ENCODE assay signal across 21 cellular contexts in the genomic region with DNA sequence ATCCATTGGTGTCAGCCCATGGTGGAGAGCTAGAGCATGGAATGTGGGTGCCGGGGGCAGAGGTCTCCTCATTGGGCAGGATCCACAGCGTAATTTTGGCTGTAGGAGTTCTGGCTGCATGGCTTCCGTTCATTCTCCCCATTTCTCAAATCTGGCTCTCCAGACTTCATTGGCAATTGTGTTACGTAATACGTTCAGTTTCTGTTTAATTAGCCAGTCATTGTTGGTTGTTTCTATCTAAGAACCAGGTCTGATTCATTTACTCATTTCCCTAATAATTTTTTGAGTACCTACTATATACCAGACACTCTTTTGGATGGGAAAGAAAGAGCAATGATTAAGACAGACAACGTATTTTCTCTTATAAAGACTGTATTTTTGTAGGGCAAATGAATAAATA.
DNase-seq lines count a peak whose midpoint lies in the region; ATAC-seq, FAIRE-seq and TF ChIP-seq lines count a peak whose summit lies in the region.
"Had no signal": no experiment of that assay in that cellular context is flagged by ENCODE, and none has a peak within 500 bp of the region (broad histone marks: within the 10 kb centered on the region; RNA-seq: fewer than 3 reads in every experiment).

No MANE protein-coding gene starts in this region.

- H3K27ac ChIP-seq in HepG2 (ENCODE audit: extremely low read length, insufficient read depth, low read length) = no peak overlapping the region
- no peak overlapping the region for H3K27ac ChIP-seq in right lobe of liver
- H3K27ac ChIP-seq in neural cell (ENCODE audit: low read length) = no peak overlapping the region
- H3K27ac ChIP-seq: 22Rv1; A549; BLaER1 treated with 17β-estradiol and CSF1 and Interleukin-3, amounts not matched to agents 10 nM and 100 nM; C4-2B had no signal

- TF ChIP-seq EP300 in HepG2 (IDR thresholded peaks at IDR 0.05; ENCODE audit: low read depth in 2 of 2, low read length in 2 of 2) (no peak), HepG2 (CRISPR knock-in tag; IDR thresholded peaks at IDR 0.05; ENCODE audit: borderline replicate concordance) (no peak), neural cell (conservative IDR thresholded peaks at IDR 0.05; ENCODE audit: poor library complexity, severe bottlenecking) (no peak)

- 19% methylated on average over 6 of the region's 6 CpGs for WGBS in HepG2 (ENCODE audit: low lambda C conversion rate)
- WGBS in right lobe of liver (ENCODE audit: insufficient coverage, low coverage, low lambda C conversion rate, missing lambda C conversion rate) = 43% methylated on average over 3 of the region's 6 CpGs

- H3K9ac ChIP-seq in HepG2 (ENCODE audit: insufficient read depth, low read depth, low read length) (no peak overlapping the region), neural cell (ENCODE audit: low read length) (peak overlapping the region; percentile 7)
- H3K9ac ChIP-seq: BLaER1 treated with 17β-estradiol and CSF1 and Interleukin-3, amounts not matched to agents 10 nM and 100 nM had no signal

- no peak for TF ChIP-seq POLR2A in HepG2 (IDR thresholded peaks at IDR 0.05; ENCODE audit: insufficient read depth in 1 of 2, low read depth in 2 of 2, low read length in 2 of 2)
- TF ChIP-seq POLR2A in right lobe of liver (IDR thresholded peaks at IDR 0.05) = no peak

- no peak for FAIRE-seq in HepG2 (lab: Jason Lieb, UNC)
- FAIRE-seq: A549, D721Med, G401.6, GM12891, GM19239 had no signal

- H3K4me2 ChIP-seq in HepG2 (ENCODE audit: low read depth, low read length) (no peak overlapping the region), neural cell (ENCODE audit: low read length) (no peak overlapping the region)
- H3K4me2 ChIP-seq: A549; BLaER1 treated with 17β-estradiol and CSF1 and Interleukin-3, amounts not matched to agents 10 nM and 100 nM had no signal

- H3K4me1 ChIP-seq in HepG2 (ENCODE audit: insufficient read depth, low read length) (no peaks in the 10 kb centered on the region), right lobe of liver (no peaks in the 10 kb centered on the region)
- H3K4me1 ChIP-seq: A549, Caco-2 had no signal

- no peaks in the 10 kb centered on the region for H3K9me2 ChIP-seq in neural cell (ENCODE audit: insufficient read depth, low read length)

- BruUV-seq in HepG2 (replicated peaks; lab: Mats Ljungman, UMichigan) = no TSS peak

- intact Hi-C loops in HepG2 (cut with micrococcal nuclease; ENCODE audit: unreplicated experiment) = no loop called here
- intact Hi-C loops in right lobe of liver (cut with DNase I) = no loop called here

- in situ Hi-C loops in HepG2 (cut with HindIII; ENCODE audit: extremely low pct_ligation_motif_present, low pct_unique_long_range_greater_than_20kb) = loop anchor here (25.0 kb wide), 1 partner anchor 812 kb away; no protein-coding TSS in a partner anchor

- H2AFZ ChIP-seq in HepG2 (ENCODE audit: low read length) (no peak overlapping the region), neural cell (ENCODE audit: low read depth, low read length) (no peak overlapping the region)

- POLR2A ChIA-PET in HepG2 (lab: Yijun Ruan, JAX) = no interaction called here

- H3K9me3 ChIP-seq in HepG2 (ENCODE audit: low read length) (no peaks in the 10 kb centered on the region), right lobe of liver (no peaks in the 10 kb centered on the region), neural cell (ENCODE audit: low read length) (no peaks in the 10 kb centered on the region)
- H3K9me3 ChIP-seq: A549; BLaER1 treated with 17β-estradiol and CSF1 and Interleukin-3, amounts not matched to agents 10 nM and 100 nM; Caco-2 had no signal

- ATAC-seq in HepG2 (no peak), right lobe of liver (no peak)
- ATAC-seq: A549; CD8-positive, alpha-beta T cell had no signal

- H3K36me3 ChIP-seq in HepG2 (replicated peaks in 1 of 2; ENCODE audit: control insufficient read depth in 1 of 2, insufficient read depth in 2 of 2, low read length in 2 of 2) (no peaks in the 10 kb centered on the region), right lobe of liver (no peaks in the 10 kb centered on the region), neural cell (ENCODE audit: insufficient read depth, low read length) (no peaks in the 10 kb centered on the region)
- H3K36me3 ChIP-seq: BLaER1 treated with 17β-estradiol and CSF1 and Interleukin-3, amounts not matched to agents 10 nM and 100 nM had no signal

- H4K20me1 ChIP-seq in HepG2 (ENCODE audit: insufficient read depth, low read length) (no peaks in the 10 kb centered on the region), neural cell (ENCODE audit: insufficient read depth) (no peaks in the 10 kb centered on the region)
- H4K20me1 ChIP-seq: BLaER1 treated with 17β-estradiol and CSF1 and Interleukin-3, amounts not matched to agents 10 nM and 100 nM had no signal

- no peak for DNase-seq in HepG2 (ENCODE audit: low spot score)
- no peak for DNase-seq in right lobe of liver
- DNase-seq in epithelial cell of esophagus (ENCODE audit: low read depth) = peak; percentile 13
- DNase-seq in NCI-H82 (lab: John Stamatoyannopoulos, UW) = no peak
- DNase-seq in stimulated activated CD4-positive, alpha-beta T cell treated with anti-CD3 and anti-CD28 coated beads, Interleukin-15, amount 100 ng/mL, for 24 hours = no peak
- DNase-seq: AML-193; Caco-2; Calu3; CD4-positive, alpha-beta T cell; CD8-positive, alpha-beta T cell; DMS79 treated with DMSO at 0.1 percent for 48 hours; GF-D8 had no signal

- H3K27me3 ChIP-seq in HepG2 (ENCODE audit: control insufficient read depth in 1 of 2, insufficient read depth in 2 of 2, low read length in 2 of 2) (no peaks in the 10 kb centered on the region), right lobe of liver (no peaks in the 10 kb centered on the region), neural cell (ENCODE audit: insufficient read depth, low read depth, low read length) (no peaks in the 10 kb centered on the region)
- H3K27me3 ChIP-seq: BLaER1 treated with 17β-estradiol and CSF1 and Interleukin-3, amounts not matched to agents 10 nM and 100 nM had no signal

- TF ChIP-seq RAD21 in HepG2 (CRISPR knock-in tag; IDR thresholded peaks at IDR 0.05) (no peak), neural cell (conservative IDR thresholded peaks at IDR 0.05) (no peak)

- H3K4me3 ChIP-seq in HepG2 (replicated peaks in 1 of 3; ENCODE audit: insufficient read depth in 1 of 3, low read depth in 2 of 3, low read length in 3 of 3) (no peak overlapping the region), right lobe of liver (no peak overlapping the region), epithelial cell of esophagus (ENCODE audit: low read length) (no peak overlapping the region), neural cell (ENCODE audit: low read length) (no peak overlapping the region)
- H3K4me3 ChIP-seq: A549; BLaER1 treated with 17β-estradiol and CSF1 and Interleukin-3, amounts not matched to agents 10 nM and 100 nM had no signal

- H3K79me2 ChIP-seq in HepG2 (ENCODE audit: insufficient read depth, low read length) (no peaks in the 10 kb centered on the region), neural cell (replicated peaks; ENCODE audit: insufficient read depth, low read length) (no peaks in the 10 kb centered on the region)

- no peaks in the 10 kb centered on the region for H3F3A ChIP-seq in neural cell (ENCODE audit: insufficient read depth, low read length, poor library complexity, severe bottlenecking)

- CTCF ChIA-PET in HepG2 (lab: Yijun Ruan, JAX; ENCODE audit: low intra/inter-chr PET ratio, low total read pairs) = no interaction called here

- TF ChIP-seq CTCF in HepG2 (CRISPR knock-in tag; IDR thresholded peaks at IDR 0.05) (no peak), right lobe of liver (IDR thresholded peaks at IDR 0.05) (no peak), epithelial cell of esophagus (IDR thresholded peaks at IDR 0.05; ENCODE audit: insufficient read depth, low read depth, low read length, missing control alignments) (no peak), neural cell (IDR thresholded peaks at IDR 0.05; ENCODE audit: poor library complexity, severe bottlenecking) (no peak)

TF ChIP-seq in HepG2, 621 proteins besides CTCF, POLR2A, EP300 and RAD21:
- peak; percentile 17; the same call in 1 of the 2 replicates for TF ChIP-seq CEBPB (IDR thresholded peaks at IDR 0.05; ENCODE audit: borderline replicate concordance, low read depth, low read length)
- TF ChIP-seq, protein P1, sequence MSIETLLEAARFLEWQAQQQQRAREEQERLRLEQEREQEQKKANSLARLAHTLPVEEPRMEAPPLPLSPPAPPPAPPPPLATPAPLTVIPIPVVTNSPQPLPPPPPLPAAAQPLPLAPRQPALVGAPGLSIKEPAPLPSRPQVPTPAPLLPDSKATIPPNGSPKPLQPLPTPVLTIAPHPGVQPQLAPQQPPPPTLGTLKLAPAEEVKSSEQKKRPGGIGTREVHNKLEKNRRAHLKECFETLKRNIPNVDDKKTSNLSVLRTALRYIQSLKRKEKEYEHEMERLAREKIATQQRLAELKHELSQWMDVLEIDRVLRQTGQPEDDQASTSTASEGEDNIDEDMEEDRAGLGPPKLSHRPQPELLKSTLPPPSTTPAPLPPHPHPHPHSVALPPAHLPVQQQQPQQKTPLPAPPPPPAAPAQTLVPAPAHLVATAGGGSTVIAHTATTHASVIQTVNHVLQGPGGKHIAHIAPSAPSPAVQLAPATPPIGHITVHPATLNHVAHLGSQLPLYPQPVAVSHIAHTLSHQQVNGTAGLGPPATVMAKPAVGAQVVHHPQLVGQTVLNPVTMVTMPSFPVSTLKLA (IDR thresholded peaks at IDR 0.05) = no peak
TF ChIP-seq in HepG2: peak in this region for 1.

TF ChIP-seq in neural cell, 6 proteins besides CTCF, POLR2A, EP300 and RAD21 (continues in another document):
- TF ChIP-seq POLR2AphosphoS5 (IDR thresholded peaks at IDR 0.05) = no peak
